Comparison of ENCODE assay signal across 8 cellular contexts in genomic region chr11:118605116-118605867, GRCh38.
DNase-seq lines count a peak whose midpoint lies in the region; ATAC-seq and TF ChIP-seq lines count a peak whose summit lies in the region.

No MANE protein-coding gene starts in this region.

- H3K36me3 Mint-ChIP-seq in activated T-cell treated with anti-CD3 and anti-CD28 coated beads, Interleukin-2, amount 50 U/mL, for 24 hours (ENCODE audit: low read depth): peaks cover 31% of the 10 kb centered on the region
- H3K36me3 Mint-ChIP-seq in nephron (ENCODE audit: low read depth): peaks cover 22% of the 10 kb centered on the region

- no peak for ATAC-seq in HG03457 (IDR thresholded peaks at IDR 0.05; ENCODE audit: unreplicated experiment)
- no peak for ATAC-seq in stimulated activated naive CD8-positive, alpha-beta T cell treated with anti-CD3 and anti-CD28 coated beads, Interleukin-15, Interleukin-2, amounts not matched to agents 100 U/mL and 50 U/mL, for 24 hours

- H3K9me3 Mint-ChIP-seq in activated T-cell treated with anti-CD3 and anti-CD28 coated beads, Interleukin-2, amount 50 U/mL, for 24 hours: no peaks in the 10 kb centered on the region
- H3K9me3 Mint-ChIP-seq in nephron: no peaks in the 10 kb centered on the region

- peaks cover 23% of the 10 kb centered on the region for H3K4me1 Mint-ChIP-seq in activated T-cell treated with anti-CD3 and anti-CD28 coated beads, Interleukin-2, amount 50 U/mL, for 24 hours (ENCODE audit: low read depth)
- peaks cover 60% of the 10 kb centered on the region for H3K4me1 Mint-ChIP-seq in nephron

- peaks cover 20% of the 10 kb centered on the region for H3K27me3 Mint-ChIP-seq in activated T-cell treated with anti-CD3 and anti-CD28 coated beads, Interleukin-2, amount 50 U/mL, for 24 hours
- peaks cover 21% of the 10 kb centered on the region for H3K27me3 Mint-ChIP-seq in nephron (ENCODE audit: low read depth)

- H3K27ac Mint-ChIP-seq in activated T-cell treated with anti-CD3 and anti-CD28 coated beads, Interleukin-2, amount 50 U/mL, for 24 hours: no peak overlapping the region
- peak overlapping the region; percentile 95 to 99 (median 95) for H3K27ac Mint-ChIP-seq in nephron

- H3K4me3 ChIP-seq in fibroblast of mammary gland (ENCODE audit: control insufficient read depth, low read depth, low read length): no peak overlapping the region

- DNase-seq in activated T-cell treated with anti-CD3 and anti-CD28 coated beads, Interleukin-2, amount 50 U/mL, for 24 hours: peak; percentile 20
- no peak for DNase-seq in activated T-cell treated with anti-CD3 and anti-CD28 coated beads for 4 hours
- peak; percentile 99 for DNase-seq in fibroblast of mammary gland (ENCODE audit: low read depth)
- DNase-seq in stimulated activated naive CD8-positive, alpha-beta T cell treated with anti-CD3 and anti-CD28 coated beads, Interleukin-15, Interleukin-2, amounts not matched to agents 100 U/mL and 50 U/mL, for 24 hours: no peak
- DNase-seq in HUDEP-2 (lab: John Stamatoyannopoulos, UW; ENCODE audit: unreplicated experiment in 76 of 76): no peak
- DNase-seq in kidney glomerular epithelial cell (lab: John Stamatoyannopoulos, UW): no peak

- TF ChIP-seq CTCF in fibroblast of mammary gland (conservative IDR thresholded peaks at IDR 0.05; ENCODE audit: control insufficient read depth, insufficient read depth, low read depth, low read length) (no peak), nephron (IDR thresholded peaks at IDR 0.05; ENCODE audit: unreplicated experiment in 3 of 3) (no peak)

- H3K4me3 Mint-ChIP-seq in activated T-cell treated with anti-CD3 and anti-CD28 coated beads, Interleukin-2, amount 50 U/mL, for 24 hours: no peak overlapping the region
- peak overlapping the region; percentile 81 to 83 (median 83) for H3K4me3 Mint-ChIP-seq in nephron

Comparison
In these comparisons a context has a peak if more than half of its experiments do, and no peak if none do; other contexts are left out.
1. DNase-seq: peak in activated T-cell treated with anti-CD3 and anti-CD28 coated beads, Interleukin-2, amount 50 U/mL, for 24 hours (single experiment) and fibroblast of mammary gland (single experiment); none in activated T-cell treated with anti-CD3 and anti-CD28 coated beads for 4 hours (single experiment), stimulated activated naive CD8-positive, alpha-beta T cell treated with anti-CD3 and anti-CD28 coated beads, Interleukin-15, Interleukin-2, amounts not matched to agents 100 U/mL and 50 U/mL, for 24 hours (single experiment), HUDEP-2 (0 of 76) and kidney glomerular epithelial cell (single experiment).